In the genomic region with DNA sequence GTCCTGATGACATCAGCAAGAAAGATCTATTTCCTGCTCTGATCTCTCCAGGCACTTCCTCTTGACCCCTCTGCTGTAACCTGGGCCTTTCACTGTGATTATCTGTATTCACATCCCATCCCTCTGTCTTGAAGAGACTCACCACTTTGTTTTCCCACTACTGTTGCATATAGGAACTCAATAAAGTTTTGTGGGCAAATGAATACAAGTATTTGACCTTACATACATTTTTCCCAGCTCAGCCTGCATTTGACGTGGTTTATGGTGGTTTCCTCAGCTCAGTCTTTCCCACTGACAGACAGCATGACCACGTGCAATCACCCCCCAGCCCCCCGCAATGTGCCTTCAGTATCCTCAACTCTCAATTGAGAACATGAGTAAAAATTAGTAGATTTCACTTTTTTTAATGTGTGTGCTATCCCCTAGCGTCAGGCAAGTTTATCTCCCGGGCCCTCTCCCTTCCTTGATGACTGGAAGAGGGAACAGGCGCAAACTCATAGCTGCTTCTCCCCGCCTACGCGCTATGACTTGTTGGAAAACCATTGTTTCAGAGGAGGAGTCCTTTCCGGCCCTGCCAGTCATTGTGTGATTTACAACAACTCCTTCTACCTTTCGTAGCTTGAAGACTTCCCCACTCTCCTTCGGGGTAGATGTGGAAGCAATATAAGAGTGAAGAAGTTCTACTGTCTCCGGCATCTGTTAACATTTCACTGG, we compare ENCODE assay signal across 25 cellular contexts.
DNase-seq lines count a peak whose midpoint lies in the region; ATAC-seq, FAIRE-seq and TF ChIP-seq lines count a peak whose summit lies in the region.
"Had no signal": no experiment of that assay in that cellular context is flagged by ENCODE, and none has a peak within 500 bp of the region (broad histone marks: within the 10 kb centered on the region; RNA-seq: fewer than 3 reads in every experiment).

No MANE protein-coding gene starts in this region.

- TF ChIP-seq POLR2A in GM12878 (IDR thresholded peaks at IDR 0.05; ENCODE audit: low read depth, low read length) (no peak), tibial nerve (IDR thresholded peaks at IDR 0.05) (no peak)

- DNase-seq in A673 (ENCODE audit: low spot score) (peak; percentile 64), MV-4-11 (lab: John Stamatoyannopoulos, UW) (peak; percentile 7), GM12878 (ENCODE audit: low read depth, low spot score) (no peak), iris pigment epithelial cell (ENCODE audit: low read depth) (peak; percentile 12), dedifferentiated amniotic fluid mesenchymal stem cell (ENCODE audit: extremely low spot score) (no peak), tibial nerve (ENCODE audit: low spot score in 2 of 2) (no peak), activated gamma-delta T cell treated with Interleukin-2 at 50 U/mL for 16 hours (no peak)
- DNase-seq in stimulated activated naive B cell treated with anti-CD40 and anti-IgM and Interleukin-4, amounts not matched to agents 10 μg/mL and 1 μg/mL and 100 μg/mL, for 72 hours, result no peak
- DNase-seq: activated CD4-positive, CD25-positive, alpha-beta regulatory T cell treated with anti-CD3 and anti-CD28 coated beads, Interleukin-2, amount 50 U/mL, for 72 hours; activated CD8-positive, alpha-beta T cell treated with anti-CD3 and anti-CD28 coated beads, Interleukin-2, amount 10 ng/mL, durations not matched to agents 7 days and 5 days; activated effector memory CD4-positive, alpha-beta T cell treated with Interleukin-2 at 50 U/mL for 16 hours; activated T-cell treated with anti-CD3 and anti-CD28 coated beads for 4 hours; COR-L47; effector memory CD8-positive, alpha-beta T cell; esophagus squamous epithelium; NCI-H2081; NCI-H446; PC-3; Right ventricle myocardium superior; small intestine; stimulated activated CD4-positive, alpha-beta T cell treated with anti-CD3 and anti-CD28 coated beads, Interleukin-2, amount 100 ng/mL, for 24 hours; SW 1271 had no signal

- CTCF ChIA-PET in A673 (lab: Charles Lee), result interaction anchor here (1.3 to 2.0 kb wide), 3 partner anchors 42 to 258 kb away, joined by 4 to 16 read pairs (median 14); no protein-coding TSS in a partner anchor
- CTCF ChIA-PET in GM12878 (lab: Yijun Ruan, JAX), result interaction anchor here (0.7 to 9.6 kb wide), 31 partner anchors 9 to 534 kb away, joined by 3 to 215 read pairs (median 7); no protein-coding TSS in a partner anchor

- in situ Hi-C loops in GM12878 (cut with MboI), result loop anchor here (5.0 kb wide), 2 partner anchors 158 to 258 kb away; no protein-coding TSS in a partner anchor

- no peaks in the 10 kb centered on the region for H3K9me3 ChIP-seq in A673 (ENCODE audit: low read depth, low read length, poor library complexity, severe bottlenecking)
- H3K9me3 ChIP-seq in GM12878 (replicated peaks; ENCODE audit: control insufficient read depth, insufficient read depth, low read length), result no peaks in the 10 kb centered on the region
- H3K9me3 ChIP-seq in tibial nerve, result no peaks in the 10 kb centered on the region
- H3K9me3 ChIP-seq: esophagus squamous epithelium, suprapubic skin had no signal

- H3K36me3 ChIP-seq in A673 (ENCODE audit: insufficient read depth, low read length, poor library complexity, severe bottlenecking), result no peaks in the 10 kb centered on the region
- H3K36me3 ChIP-seq in GM12878 (ENCODE audit: control insufficient read depth in 2 of 2, insufficient read depth in 2 of 2, low read length in 1 of 2), result no peaks in the 10 kb centered on the region
- H3K36me3 ChIP-seq in tibial nerve, result no peaks in the 10 kb centered on the region
- H3K36me3 ChIP-seq: esophagus squamous epithelium, suprapubic skin had no signal

- POLR2A ChIA-PET in A673 (lab: Charles Lee; ENCODE audit: low non-redundant PET) (no interaction called here), GM12878 (lab: Charles Lee) (interaction anchor here (0.7 to 1.1 kb wide), 2 partner anchors 24 to 32 kb away, joined by 3 read pairs; no protein-coding TSS in a partner anchor)

- no peak for TF ChIP-seq CTCF in A673 (conservative IDR thresholded peaks at IDR 0.05; ENCODE audit: low read depth, low read length)
- no peak for TF ChIP-seq CTCF in GM12878 (IDR thresholded peaks at IDR 0.05 in 2 of 3, conservative IDR thresholded peaks at IDR 0.05 in 1 of 3; ENCODE audit: control insufficient read depth in 2 of 3, extremely low read depth in 1 of 3, insufficient read depth in 1 of 3, low read depth in 3 of 3, low read length in 3 of 3)
- TF ChIP-seq CTCF in tibial nerve (IDR thresholded peaks at IDR 0.05), result no peak

- FAIRE-seq in GM12878 (lab: Jason Lieb, UNC), result no peak
- FAIRE-seq: small intestine, urothelium cell line had no signal

- H3K4me1 ChIP-seq in A673 (ENCODE audit: insufficient read depth, low read length, poor library complexity, severe bottlenecking) (peaks cover 35% of the 10 kb centered on the region), GM12878 (ENCODE audit: control insufficient read depth, insufficient read depth, low read length) (no peaks in the 10 kb centered on the region; the same call in 1 of the 2 replicates), tibial nerve (peaks cover 0 to under 1% (median 0%) of the 10 kb centered on the region in 4 donors)
- H3K4me1 ChIP-seq: esophagus squamous epithelium, suprapubic skin had no signal

- H3K9me3 Mint-ChIP-seq in stimulated activated naive B cell treated with anti-CD40 and anti-IgM and Interleukin-4, amounts not matched to agents 10 μg/mL and 1 μg/mL and 100 μg/mL, for 72 hours, result peaks cover 5 to 10% of the 10 kb centered on the region in 2 donors
- H3K9me3 Mint-ChIP-seq: IgD-negative memory B cell had no signal

- H3K27ac ChIP-seq in A673 (ENCODE audit: low read depth, low read length, poor library complexity, severe bottlenecking) (peak overlapping the region; percentile 43), GM12878 (ENCODE audit: control insufficient read depth, insufficient read depth) (no peak overlapping the region), tibial nerve (no peak overlapping the region)
- H3K27ac ChIP-seq: esophagus squamous epithelium, suprapubic skin had no signal

- H3K4me3 ChIP-seq in A673 (ENCODE audit: low read depth, low read length, poor library complexity, severe bottlenecking) (no peak overlapping the region), GM12878 (no peak overlapping the region), tibial nerve (no peak overlapping the region)
- H3K4me3 ChIP-seq: esophagus squamous epithelium, suprapubic skin had no signal

- H3K27me3 Mint-ChIP-seq in stimulated activated naive B cell treated with anti-CD40 and anti-IgM and Interleukin-4, amounts not matched to agents 10 μg/mL and 1 μg/mL and 100 μg/mL, for 72 hours, result no peaks in the 10 kb centered on the region
- H3K27me3 Mint-ChIP-seq: effector memory CD8-positive, alpha-beta T cell; IgD-negative memory B cell had no signal

- H3K27me3 ChIP-seq in A673 (replicated peaks; ENCODE audit: insufficient read depth, low read depth, low read length, poor library complexity) (no peaks in the 10 kb centered on the region), GM12878 (replicated peaks in 1 of 2; ENCODE audit: control insufficient read depth in 2 of 2, insufficient read depth in 2 of 2, low read length in 1 of 2) (0 out of 4 replicates have a peak, but pooled peaks cover 0 to 1% of the 10 kb centered on the region in 2 experiments), tibial nerve (no peaks in the 10 kb centered on the region)
- H3K27me3 ChIP-seq: esophagus squamous epithelium had no signal

- no TSS peak for BruUV-seq in A673 (replicated peaks; lab: Mats Ljungman, UMichigan)
- BruUV-seq in GM12878 (replicated peaks; lab: Mats Ljungman, UMichigan), result no TSS peak

- TF ChIP-seq EP300 in GM12878 (IDR thresholded peaks at IDR 0.05; ENCODE audit: borderline replicate concordance in 1 of 2, control insufficient read depth in 1 of 2, low read depth in 2 of 2, low read length in 2 of 2) (no peak), tibial nerve (IDR thresholded peaks at IDR 0.05) (no peak)

- H3K4me1 Mint-ChIP-seq in stimulated activated naive B cell treated with anti-CD40 and anti-IgM and Interleukin-4, amounts not matched to agents 10 μg/mL and 1 μg/mL and 100 μg/mL, for 72 hours, result no peaks in the 10 kb centered on the region

- no peaks in the 10 kb centered on the region for H3K36me3 Mint-ChIP-seq in stimulated activated naive B cell treated with anti-CD40 and anti-IgM and Interleukin-4, amounts not matched to agents 10 μg/mL and 1 μg/mL and 100 μg/mL, for 72 hours
- H3K36me3 Mint-ChIP-seq: IgD-negative memory B cell had no signal

- SMC1A ChIA-PET in GM12878 (lab: Charles Lee; ENCODE audit: uncharacterized antibody, unreplicated experiment), result interaction anchor here (0.6 to 5.4 kb wide), 28 partner anchors 8 to 499 kb away, joined by 3 to 81 read pairs (median 6); no protein-coding TSS in a partner anchor

- H3K4me2 ChIP-seq in GM12878 (ENCODE audit: control insufficient read depth, insufficient read depth), result no peak overlapping the region

- H2AFZ ChIP-seq in GM12878 (ENCODE audit: control insufficient read depth, low read depth, low read length), result no peak overlapping the region; the same call in 1 of the 2 replicates

- no peak for TF ChIP-seq RAD21 in GM12878 (IDR thresholded peaks at IDR 0.05; ENCODE audit: insufficient read depth, low read depth, low read length)

- H3K79me2 ChIP-seq in GM12878 (ENCODE audit: control insufficient read depth, insufficient read depth, low read length), result no peaks in the 10 kb centered on the region

- RAD21 ChIA-PET in GM12878 (lab: Charles Lee; ENCODE audit: unreplicated experiment), result interaction anchor here (1.2 to 5.4 kb wide), 17 partner anchors 10 to 533 kb away, joined by 3 to 136 read pairs (median 8); no protein-coding TSS in a partner anchor

- peak; percentile 63 for ATAC-seq in GM12878
- ATAC-seq in stimulated activated naive B cell treated with anti-CD40 and anti-IgM and Interleukin-4, amounts not matched to agents 10 μg/mL and 1 μg/mL and 100 μg/mL, for 72 hours (replicated peaks), result no peak
- ATAC-seq: activated CD8-positive, alpha-beta T cell treated with anti-CD3 and anti-CD28 coated beads, Interleukin-2, amount 10 ng/mL, durations not matched to agents 7 days and 5 days; effector memory CD8-positive, alpha-beta T cell; PC-3 had no signal

- H3K4me3 Mint-ChIP-seq in stimulated activated naive B cell treated with anti-CD40 and anti-IgM and Interleukin-4, amounts not matched to agents 10 μg/mL and 1 μg/mL and 100 μg/mL, for 72 hours, result no peak overlapping the region
- H3K4me3 Mint-ChIP-seq: activated CD8-positive, alpha-beta T cell treated with anti-CD3 and anti-CD28 coated beads, Interleukin-2, amount 10 ng/mL, durations not matched to agents 7 days and 5 days; effector memory CD8-positive, alpha-beta T cell; IgD-negative memory B cell had no signal

- no peak overlapping the region for H3K27ac Mint-ChIP-seq in stimulated activated naive B cell treated with anti-CD40 and anti-IgM and Interleukin-4, amounts not matched to agents 10 μg/mL and 1 μg/mL and 100 μg/mL, for 72 hours
- H3K27ac Mint-ChIP-seq: activated CD8-positive, alpha-beta T cell treated with anti-CD3 and anti-CD28 coated beads, Interleukin-2, amount 10 ng/mL, durations not matched to agents 7 days and 5 days; effector memory CD8-positive, alpha-beta T cell; IgD-negative memory B cell had no signal

- intact Hi-C loops in A673 (cut with micrococcal nuclease; ENCODE audit: unreplicated experiment), result loop anchor here (5.0 kb wide), 1 partner anchor 122 kb away; no protein-coding TSS in a partner anchor
- intact Hi-C loops in GM12878 (cut with micrococcal nuclease; ENCODE audit: unreplicated experiment), result loop anchor here (10.0 kb wide), 1 partner anchor 286 kb away; no protein-coding TSS in a partner anchor

- no peaks in the 10 kb centered on the region for H4K20me1 ChIP-seq in GM12878 (ENCODE audit: control insufficient read depth, insufficient read depth)

- WGBS in GM12878 (ENCODE audit: insufficient coverage, insufficient replicate concordance, low lambda C conversion rate, missing lambda C conversion rate), result 36% methylated on average over 13 of the region's 13 CpGs
- WGBS in tibial nerve, 2 donors, result 78 to 80% methylated on average over 13 of the region's 13 CpGs

- H3K9ac ChIP-seq in GM12878 (ENCODE audit: control insufficient read depth, insufficient read depth, low read length), result no peak overlapping the region

Comparison
In these comparisons a context has a peak if more than half of its experiments do, and no peak if none do; other contexts are left out.
1. DNase-seq: peak in A673 (single experiment), MV-4-11 (single experiment) and iris pigment epithelial cell (single experiment); none in GM12878 (single experiment), stimulated activated naive B cell treated with anti-CD40 and anti-IgM and Interleukin-4, amounts not matched to agents 10 μg/mL and 1 μg/mL and 100 μg/mL, for 72 hours (single experiment), dedifferentiated amniotic fluid mesenchymal stem cell (single experiment), tibial nerve (0 of 2) and activated gamma-delta T cell treated with Interleukin-2 at 50 U/mL for 16 hours (single experiment).